In the genomic region with DNA sequence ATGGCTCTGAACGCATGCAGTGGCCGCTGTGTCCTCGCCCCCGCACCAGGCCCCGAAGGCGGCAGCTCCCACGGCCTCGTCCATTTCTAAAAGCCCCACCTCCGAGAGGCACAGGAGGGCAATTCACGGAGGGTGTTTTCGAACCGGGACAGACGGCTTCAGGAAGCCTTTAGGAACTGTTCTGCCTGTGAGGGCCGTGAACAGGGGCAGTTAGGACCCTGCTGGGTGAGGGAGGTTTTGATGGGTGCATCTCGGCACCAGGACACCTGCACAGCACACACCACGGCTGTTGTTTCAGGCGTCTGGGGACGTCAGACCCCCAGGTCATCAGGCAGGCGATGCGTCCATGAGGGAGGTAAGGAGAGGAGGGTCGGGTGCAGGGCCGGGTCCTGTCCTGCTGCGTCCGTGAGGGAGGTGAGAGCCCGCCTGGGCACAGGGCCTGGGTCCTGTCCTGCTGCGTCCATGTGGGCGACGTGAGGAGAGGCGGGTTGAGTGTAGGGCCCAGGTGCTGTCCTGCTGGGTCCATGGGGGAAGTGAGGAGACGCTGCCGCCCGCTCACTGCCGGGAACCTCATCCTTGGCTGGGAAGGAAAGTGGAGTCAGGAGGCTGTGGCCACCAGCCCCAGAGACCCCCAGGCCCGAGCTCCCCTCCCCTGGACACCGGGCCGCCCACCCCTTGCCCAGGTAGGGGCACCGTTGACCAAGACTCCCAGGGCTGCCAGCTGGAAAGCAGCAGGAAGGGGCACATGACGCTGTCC, we compare ENCODE assay signal across 22 cellular contexts. TPM values are rescaled to one million over a fixed set of nuclear protein-coding genes. Genes with fewer than 3 reads are reported as not detected.
"Had no signal": no experiment of that assay in that cellular context is flagged by ENCODE, and none has a peak within 500 bp of the region (broad histone marks: within the 10 kb centered on the region; RNA-seq: fewer than 3 reads in every experiment).

No MANE protein-coding gene starts in this region.

- H3K36me3 Mint-ChIP-seq: activated naive CD4-positive, alpha-beta T cell treated with anti-CD3 and anti-CD28 coated beads, Interleukin-2, amount 10 ng/mL, durations not matched to agents 7 days and 5 days; natural killer cell had no signal

- H3K27ac Mint-ChIP-seq: activated CD4-positive, alpha-beta T cell treated with anti-CD3 and anti-CD28 coated beads, Interleukin-2, amount 10 ng/mL, durations not matched to agents 7 days and 5 days; activated CD8-positive, alpha-beta T cell treated with anti-CD3 and anti-CD28 coated beads, Interleukin-2, amount 10 ng/mL, durations not matched to agents 7 days and 5 days; activated naive CD4-positive, alpha-beta T cell treated with anti-CD3 and anti-CD28 coated beads, Interleukin-2, amount 10 ng/mL, durations not matched to agents 7 days and 5 days; activated T-cell treated with anti-CD3 and anti-CD28 coated beads, Interleukin-2, amount 50 U/mL, for 24 hours; activated T-helper 2 cell treated with anti-CD3 and anti-CD28 coated beads, Interferon-gamma antibody, Interleukin-2, Interleukin-4, amounts not matched to agents 10 μg/mL and 5 μg/mL and 100 μg/mL, durations not matched to agents 14 hours and 24 hours and 36 hours; dendritic cell treated with granulocyte-macrophage colony-stimulating factor and Interleukin-4, amounts not matched to agents 40 ng/mL and 50 ng/mL, for 4 days; natural killer cell had no signal

- H3K27ac ChIP-seq: breast epithelium, esophagus squamous epithelium, heart right ventricle, skin epidermis, thoracic aorta had no signal

- H3K36me3 ChIP-seq: breast epithelium, esophagus squamous epithelium, heart right ventricle, thoracic aorta had no signal

- DNase-seq: activated CD4-positive, alpha-beta T cell treated with anti-CD3 and anti-CD28 coated beads, Interleukin-2, amount 10 ng/mL, durations not matched to agents 7 days and 5 days; activated CD8-positive, alpha-beta T cell treated with anti-CD3 and anti-CD28 coated beads, Interleukin-2, amount 10 ng/mL, durations not matched to agents 7 days and 5 days; activated naive CD4-positive, alpha-beta T cell treated with anti-CD3 and anti-CD28 coated beads, Interleukin-2, amount 10 ng/mL, durations not matched to agents 7 days and 5 days; activated T-cell treated with anti-CD3 and anti-CD28 coated beads, Interleukin-2, amount 50 U/mL, for 24 hours; cerebellar nuclear complex; effector CD8-positive, alpha-beta T cell; esophagus squamous epithelium; heart right ventricle; natural killer cell; stimulated activated CD4-positive, alpha-beta T cell treated with anti-CD3 and anti-CD28 coated beads, Interleukin-15, amount 100 ng/mL, for 24 hours; stimulated activated CD4-positive, alpha-beta T cell treated with anti-CD3 and anti-CD28 coated beads, Interleukin-4, amount 100 ng/mL, for 1 hour; T1000 had no signal

- H3K4me3 Mint-ChIP-seq: activated CD4-positive, alpha-beta T cell treated with anti-CD3 and anti-CD28 coated beads, Interleukin-2, amount 10 ng/mL, durations not matched to agents 7 days and 5 days; activated CD8-positive, alpha-beta T cell treated with anti-CD3 and anti-CD28 coated beads, Interleukin-2, amount 10 ng/mL, durations not matched to agents 7 days and 5 days; activated naive CD4-positive, alpha-beta T cell treated with anti-CD3 and anti-CD28 coated beads, Interleukin-2, amount 10 ng/mL, durations not matched to agents 7 days and 5 days; activated T-cell treated with anti-CD3 and anti-CD28 coated beads, Interleukin-2, amount 50 U/mL, for 24 hours; dendritic cell treated with granulocyte-macrophage colony-stimulating factor and Interleukin-4, amounts not matched to agents 40 ng/mL and 50 ng/mL, for 4 days; natural killer cell had no signal

- H3K4me3 ChIP-seq: breast epithelium, esophagus squamous epithelium, heart right ventricle, skin epidermis, thoracic aorta had no signal

- ATAC-seq: activated CD4-positive, CD25-positive, alpha-beta regulatory T cell treated with anti-CD3 and anti-CD28 coated beads, Interleukin-2, amount 50 U/mL, for 24 hours; activated CD8-positive, alpha-beta T cell treated with anti-CD3 and anti-CD28 coated beads, Interleukin-2, amount 10 ng/mL, durations not matched to agents 7 days and 5 days; natural killer cell had no signal

- H3K4me1 ChIP-seq: breast epithelium, esophagus squamous epithelium, heart right ventricle had no signal

- H3K4me1 Mint-ChIP-seq: activated CD4-positive, alpha-beta T cell treated with anti-CD3 and anti-CD28 coated beads, Interleukin-2, amount 10 ng/mL, durations not matched to agents 7 days and 5 days; activated naive CD4-positive, alpha-beta T cell treated with anti-CD3 and anti-CD28 coated beads, Interleukin-2, amount 10 ng/mL, durations not matched to agents 7 days and 5 days; natural killer cell had no signal

RNA-seq across cellular contexts. Expression of gene KCNG2, which starts 25.5 kb away (rescaled TPM):
- total RNA-seq: activated CD4-positive, alpha-beta T cell treated with anti-CD3 and anti-CD28 coated beads, Interleukin-2, amount 10 ng/mL, durations not matched to agents 7 days and 5 days; activated CD8-positive, alpha-beta T cell treated with anti-CD3 and anti-CD28 coated beads, Interleukin-2, amount 10 ng/mL, durations not matched to agents 7 days and 5 days; activated T-helper 2 cell treated with anti-CD3 and anti-CD28 coated beads, Interferon-gamma antibody, Interleukin-2, Interleukin-4, amounts not matched to agents 10 μg/mL and 5 μg/mL and 100 μg/mL, durations not matched to agents 14 hours and 24 hours and 36 hours; endothelial cell of umbilical vein; kidney epithelial cell; natural killer cell; T-helper 1 cell treated with Interleukin-12 subunit alpha and Interleukin-12 subunit beta and Interleukin-4 antibody, amounts not matched to agents 30 ng/mL and 1 ng/mL, for 36 hours; ureter had no signal
- polyA plus RNA-seq: endothelial cell of umbilical vein had no signal
